In the genomic region with DNA sequence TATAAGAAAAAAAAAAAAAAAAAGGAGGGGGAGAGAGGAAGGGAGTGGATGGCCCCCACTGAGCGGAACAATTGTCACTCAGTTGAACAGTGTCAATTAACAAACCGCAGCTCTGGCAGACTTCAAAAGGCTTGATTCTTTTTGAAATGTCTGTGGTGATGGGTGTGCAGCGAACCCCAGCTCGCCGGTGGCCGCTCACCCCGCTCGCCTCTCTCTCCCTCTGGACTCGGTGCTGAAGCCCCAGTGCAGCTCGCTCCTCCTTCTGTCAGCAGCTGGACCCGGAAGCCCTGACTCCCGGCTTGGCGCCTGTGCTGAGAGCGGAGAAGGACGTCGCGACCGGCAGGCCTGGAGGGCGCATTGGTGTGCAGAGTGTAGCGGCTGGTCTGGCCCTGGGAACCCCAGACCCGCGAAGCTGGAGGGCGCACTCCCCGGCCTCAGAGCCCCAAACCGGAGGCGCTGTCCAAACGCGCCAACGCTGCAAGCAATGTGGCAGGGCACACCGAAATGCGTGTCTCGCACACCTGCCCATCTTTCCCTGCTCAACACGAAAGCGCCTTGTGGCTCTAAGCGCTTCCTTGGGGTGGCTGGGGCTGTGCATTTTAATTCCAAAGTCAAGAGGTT, we compare ENCODE assay signal across 8 cellular contexts. TPM values are rescaled to one million over a fixed set of nuclear protein-coding genes. Genes with fewer than 3 reads are reported as not detected.
A peak's percentile ranks its signal among the peaks of the same experiment; 100 is the strongest.
DNase-seq lines count a peak whose midpoint lies in the region; ATAC-seq and TF ChIP-seq lines count a peak whose summit lies in the region.

No MANE protein-coding gene starts in this region.

- no peak for TF ChIP-seq CTCF in foreskin keratinocyte (conservative IDR thresholded peaks at IDR 0.05)

- in situ Hi-C loops in ACHN (cut with HindIII; ENCODE audit: low pct_ligation_motif_present, low pct_unique_long_range_greater_than_20kb, low sequenced_read_pairs): no loop called here

- no peaks in the 10 kb centered on the region for H3K4me1 ChIP-seq in foreskin keratinocyte

- H3K27me3 ChIP-seq in foreskin keratinocyte: peaks cover 100% of the 10 kb centered on the region

- H3K27ac ChIP-seq in foreskin keratinocyte: no peak overlapping the region

- ATAC-seq in GM19397 (IDR thresholded peaks at IDR 0.05; ENCODE audit: unreplicated experiment): peak; percentile 38
- peak; percentile 11 for ATAC-seq in foreskin keratinocyte
- no peak for ATAC-seq in HG03571 (IDR thresholded peaks at IDR 0.05; ENCODE audit: unreplicated experiment)

- DNase-seq in AG08396 (ENCODE audit: low spot score) (peak; percentile 45), T-helper 9 cell (peak; percentile 24), foreskin keratinocyte (no peak), occipital lobe (lab: John Stamatoyannopoulos, UW) (peak; percentile 23), NCI-H1105 treated with DMSO at 0.1 percent for 48 hours (lab: John Stamatoyannopoulos, UW) (no peak), ACHN (no peak)

RNA-seq across cellular contexts. Expression of a gene that starts 3.4 kb away (rescaled TPM):
- not detected in 2 replicates for total RNA-seq in foreskin keratinocyte
- not detected in 2 replicates for polyA plus RNA-seq in foreskin keratinocyte
- 2.0 TPM for total RNA-seq in occipital lobe

RNA-seq across cellular contexts. Expression of a gene that starts 23.1 kb away (rescaled TPM):
- 13.7 and 17.8 TPM in 2 replicates for total RNA-seq in foreskin keratinocyte
- 12.3 and 13.8 TPM in 2 replicates for polyA plus RNA-seq in foreskin keratinocyte
- total RNA-seq in occipital lobe: 8.4 TPM

Comparison
In these comparisons a context has a peak if more than half of its experiments do, and no peak if none do; other contexts are left out.
1. DNase-seq: peak in AG08396 (single experiment), T-helper 9 cell (single experiment) and occipital lobe (single experiment); none in foreskin keratinocyte (0 of 2), NCI-H1105 treated with DMSO at 0.1 percent for 48 hours (single experiment) and ACHN (single experiment).